ENCODE assay signal across 23 cellular contexts in genomic region chr4:137213372-137214173, GRCh38.
DNase-seq lines count a peak whose midpoint lies in the region; ATAC-seq and TF ChIP-seq lines count a peak whose summit lies in the region.
"Had no signal": no experiment of that assay in that cellular context is flagged by ENCODE, and none has a peak within 500 bp of the region (broad histone marks: within the 10 kb centered on the region; RNA-seq: fewer than 3 reads in every experiment).

No MANE protein-coding gene starts in this region.

- no peak for TF ChIP-seq CTCF in SK-N-SH (IDR thresholded peaks at IDR 0.05)
- TF ChIP-seq CTCF in fibroblast of the aortic adventitia (IDR thresholded peaks at IDR 0.05; ENCODE audit: insufficient read depth, low read length): no peak
- TF ChIP-seq CTCF in upper lobe of left lung (IDR thresholded peaks at IDR 0.05): no peak

- H3K9me2 ChIP-seq in GM23248 (ENCODE audit: insufficient read depth): no peaks in the 10 kb centered on the region
- H3K9me2 ChIP-seq in SK-N-SH: no peaks in the 10 kb centered on the region

- no peak for ATAC-seq in upper lobe of left lung (ENCODE audit: low FRiP score in 2 of 2)
- ATAC-seq: activated T-cell treated with anti-CD3 and anti-CD28 coated beads, Interleukin-2, amount 50 U/mL, for 4 hours; CD8-positive, alpha-beta T cell; psoas muscle; T-cell had no signal

- H3K27ac Mint-ChIP-seq in activated CD4-positive, alpha-beta memory T cell treated with anti-CD3 and anti-CD28 coated beads, Interleukin-2, amount 10 ng/mL, durations not matched to agents 7 days and 5 days: no peak overlapping the region
- H3K27ac Mint-ChIP-seq: CD8-positive, alpha-beta T cell; T-cell had no signal

- H3F3A ChIP-seq in GM23248 (ENCODE audit: insufficient read depth) (peaks cover 7% of the 10 kb centered on the region; the same call in 1 of the 2 replicates), SK-N-SH (replicated peaks; ENCODE audit: insufficient read depth) (peaks cover 8% of the 10 kb centered on the region)

- no peak overlapping the region for H3K27ac ChIP-seq in GM23248
- H3K27ac ChIP-seq in SK-N-SH (ENCODE audit: low read depth in 2 of 2, low read length in 1 of 2): peak overlapping the region; percentile 60 to 71; a peak in 2 of 4 replicates
- no peak overlapping the region for H3K27ac ChIP-seq in upper lobe of left lung
- H3K27ac ChIP-seq: psoas muscle, thoracic aorta had no signal

- peaks cover 8% of the 10 kb centered on the region; the same call in 1 of the 2 replicates for H3K4me1 ChIP-seq in GM23248 (ENCODE audit: insufficient read depth)
- peaks cover 0 to 8% of the 10 kb centered on the region in 2 experiments; a peak in 2 of 4 replicates for H3K4me1 ChIP-seq in SK-N-SH (ENCODE audit: control insufficient read depth in 1 of 2, insufficient read depth in 2 of 2, low read depth in 1 of 2, low read length in 1 of 2)
- H3K4me1 ChIP-seq in upper lobe of left lung: no peaks in the 10 kb centered on the region
- H3K4me1 ChIP-seq: psoas muscle had no signal

- no peaks in the 10 kb centered on the region for H4K20me1 ChIP-seq in GM23248 (ENCODE audit: insufficient read depth)
- H4K20me1 ChIP-seq in SK-N-SH (ENCODE audit: insufficient read depth): no peaks in the 10 kb centered on the region

- H3K4me1 Mint-ChIP-seq in activated CD4-positive, alpha-beta memory T cell treated with anti-CD3 and anti-CD28 coated beads, Interleukin-2, amount 10 ng/mL, durations not matched to agents 7 days and 5 days: no peaks in the 10 kb centered on the region
- H3K4me1 Mint-ChIP-seq: central memory CD8-positive, alpha-beta T cell; T-cell had no signal

- no peak for TF ChIP-seq POLR2A in upper lobe of left lung (IDR thresholded peaks at IDR 0.05)

- in situ Hi-C loops in GM23248 (cut with MboI): no loop called here

- TF ChIP-seq EP300 in SK-N-SH (IDR thresholded peaks at IDR 0.05; ENCODE audit: borderline replicate concordance in 1 of 2, low read depth in 1 of 2, low read length in 1 of 2) (peak in 1 of 2 experiments; percentile 83; a peak in 2 of 4 replicates), upper lobe of left lung (IDR thresholded peaks at IDR 0.05) (no peak)

- no peaks in the 10 kb centered on the region for H3K36me3 ChIP-seq in GM23248 (ENCODE audit: low read depth)
- H3K36me3 ChIP-seq in SK-N-SH (replicated peaks in 1 of 2; ENCODE audit: control insufficient read depth in 1 of 2, insufficient read depth in 2 of 2, low read length in 1 of 2): no peaks in the 10 kb centered on the region
- H3K36me3 ChIP-seq in upper lobe of left lung: no peaks in the 10 kb centered on the region
- H3K36me3 ChIP-seq: thoracic aorta had no signal

- CTCF ChIA-PET in SK-N-SH (lab: Yijun Ruan, JAX): no interaction called here
- CTCF ChIA-PET in activated CD4-positive, alpha-beta memory T cell treated with anti-CD3 and anti-CD28 coated beads, Interleukin-2, amount 10 ng/mL, durations not matched to agents 7 days and 5 days (lab: Charles Lee): no interaction called here

- DNase-seq in COLO668 (lab: John Stamatoyannopoulos, UW; ENCODE audit: unreplicated experiment) (peak; percentile 7), GM23248 (peak; percentile 55), SK-N-SH (no peak), fibroblast of the aortic adventitia (ENCODE audit: low read depth) (peak; percentile 63), H4 (ENCODE audit: low spot score) (no peak), COR-L47 (lab: John Stamatoyannopoulos, UW) (no peak), upper lobe of left lung (no peak)
- DNase-seq in activated CD4-positive, alpha-beta memory T cell treated with anti-CD3 and anti-CD28 coated beads, Interleukin-2, amount 10 ng/mL, durations not matched to agents 7 days and 5 days: no peak
- DNase-seq: activated naive CD4-positive, alpha-beta T cell; activated T-cell treated with anti-CD3 and anti-CD28 coated beads, Interleukin-2, amount 50 U/mL, for 4 hours; CD8-positive, alpha-beta T cell; DMS79 treated with DMSO at 0.1 percent for 48 hours; erythroblast; mammary epithelial cell; NCI-H1417; NCI-H2081 treated with DMSO at 0.1 percent for 48 hours; NCI-H774; psoas muscle; Right ventricle myocardium superior; stimulated activated naive CD4-positive, alpha-beta T cell; T-cell had no signal

- no peaks in the 10 kb centered on the region for H3K79me2 ChIP-seq in GM23248 (ENCODE audit: insufficient read depth)
- H3K79me2 ChIP-seq in SK-N-SH (ENCODE audit: insufficient read depth): no peaks in the 10 kb centered on the region

- no peaks in the 10 kb centered on the region for H3K27me3 ChIP-seq in GM23248 (replicated peaks; ENCODE audit: insufficient read depth)
- no peaks in the 10 kb centered on the region for H3K27me3 ChIP-seq in SK-N-SH (ENCODE audit: insufficient read depth)
- no peaks in the 10 kb centered on the region for H3K27me3 ChIP-seq in upper lobe of left lung

- POLR2A ChIA-PET in SK-N-SH (lab: Yijun Ruan, JAX): no interaction called here
- POLR2A ChIA-PET in activated CD4-positive, alpha-beta memory T cell treated with anti-CD3 and anti-CD28 coated beads, Interleukin-2, amount 10 ng/mL, durations not matched to agents 7 days and 5 days (lab: Charles Lee): no interaction called here

- no peaks in the 10 kb centered on the region for H3K9me3 ChIP-seq in GM23248 (ENCODE audit: low read depth)
- H3K9me3 ChIP-seq in SK-N-SH: no peaks in the 10 kb centered on the region
- H3K9me3 ChIP-seq in upper lobe of left lung: no peaks in the 10 kb centered on the region
- H3K9me3 ChIP-seq: psoas muscle, thoracic aorta had no signal

- H3K27me3 Mint-ChIP-seq in activated CD4-positive, alpha-beta memory T cell treated with anti-CD3 and anti-CD28 coated beads, Interleukin-2, amount 10 ng/mL, durations not matched to agents 7 days and 5 days: no peaks in the 10 kb centered on the region
- H3K27me3 Mint-ChIP-seq: central memory CD8-positive, alpha-beta T cell; T-cell had no signal

- no peak overlapping the region for H3K4me3 Mint-ChIP-seq in activated CD4-positive, alpha-beta memory T cell treated with anti-CD3 and anti-CD28 coated beads, Interleukin-2, amount 10 ng/mL, durations not matched to agents 7 days and 5 days
- H3K4me3 Mint-ChIP-seq: activated T-cell treated with anti-CD3 and anti-CD28 coated beads, Interleukin-2, amount 50 U/mL, for 4 hours; CD8-positive, alpha-beta T cell; central memory CD8-positive, alpha-beta T cell; T-cell had no signal

- no peaks in the 10 kb centered on the region for H3K9me3 Mint-ChIP-seq in activated CD4-positive, alpha-beta memory T cell treated with anti-CD3 and anti-CD28 coated beads, Interleukin-2, amount 10 ng/mL, durations not matched to agents 7 days and 5 days

- H2AFZ ChIP-seq in GM23248: 0 out of 2 replicates have a peak overlapping the region, but pooled peaks have one; percentile 11
- H2AFZ ChIP-seq in SK-N-SH (ENCODE audit: low read depth): no peak overlapping the region

- TF ChIP-seq RAD21 in SK-N-SH (IDR thresholded peaks at IDR 0.05; ENCODE audit: low read length): no peak

- H3K36me3 Mint-ChIP-seq in activated CD4-positive, alpha-beta memory T cell treated with anti-CD3 and anti-CD28 coated beads, Interleukin-2, amount 10 ng/mL, durations not matched to agents 7 days and 5 days (ENCODE audit: low read depth): no peaks in the 10 kb centered on the region
- H3K36me3 Mint-ChIP-seq: CD8-positive, alpha-beta T cell; T-cell had no signal

- H3K4me3 ChIP-seq in GM23248 (no peak overlapping the region), SK-N-SH (ENCODE audit: low read depth in 2 of 2, low read length in 1 of 2) (no peak overlapping the region), fibroblast of the aortic adventitia (ENCODE audit: low read depth, low read length) (no peak overlapping the region), upper lobe of left lung (no peak overlapping the region)
- H3K4me3 ChIP-seq: psoas muscle, thoracic aorta had no signal

- H3K9ac ChIP-seq in GM23248 (no peak overlapping the region), SK-N-SH (no peak overlapping the region)

- H3K4me2 ChIP-seq in GM23248 (ENCODE audit: unreplicated experiment) (no peak overlapping the region), SK-N-SH (peak overlapping the region; percentile 18; the same call in 1 of the 2 replicates)

- WGBS in GM23248 (ENCODE audit: low coverage in 1 of 2, low lambda C conversion rate in 2 of 2, missing lambda C conversion rate in 2 of 2), 2 experiments: 54 to 55% methylated on average over 4 of the region's 4 CpGs
- WGBS in SK-N-SH (ENCODE audit: low lambda C conversion rate): 34% methylated on average over 4 of the region's 4 CpGs
- WGBS in upper lobe of left lung, 2 donors: 75 to 79% methylated on average over 4 of the region's 4 CpGs

TF ChIP-seq in SK-N-SH, 30 proteins besides CTCF, POLR2A, EP300 and RAD21 (continues in another document):
- TF ChIP-seq SIN3A (IDR thresholded peaks at IDR 0.05; ENCODE audit: borderline replicate concordance, low read depth, low read length) (no peak), ELF1 (IDR thresholded peaks at IDR 0.05) (no peak), FOSL2 (IDR thresholded peaks at IDR 0.05; ENCODE audit: borderline replicate concordance, low read depth) (peak; percentile 92), SMC3 (IDR thresholded peaks at IDR 0.05; ENCODE audit: low read depth, low read length) (no peak), FOXM1 (IDR thresholded peaks at IDR 0.05; ENCODE audit: low read depth) (peak; percentile 55; the same call in 1 of the 2 replicates), REST (IDR thresholded peaks at IDR 0.05; ENCODE audit: low read depth, low read length) (no peak), GATA2 (CRISPR knock-in tag; IDR thresholded peaks at IDR 0.05) (no peak)

Comparison
In these comparisons a context has a peak if more than half of its experiments do, and no peak if none do; other contexts are left out.
1. DNase-seq: peak in COLO668 (single experiment), GM23248 (single experiment) and fibroblast of the aortic adventitia (single experiment); none in SK-N-SH (single experiment), activated CD4-positive, alpha-beta memory T cell treated with anti-CD3 and anti-CD28 coated beads, Interleukin-2, amount 10 ng/mL, durations not matched to agents 7 days and 5 days (single experiment), H4 (single experiment), COR-L47 (single experiment) and upper lobe of left lung (0 of 2).
2. H3K27ac ChIP-seq: peak in SK-N-SH (2 of 2); none in GM23248 (single experiment) and upper lobe of left lung (0 of 4).